9 cellular contexts compared by ENCODE assay signal in the genomic region with DNA sequence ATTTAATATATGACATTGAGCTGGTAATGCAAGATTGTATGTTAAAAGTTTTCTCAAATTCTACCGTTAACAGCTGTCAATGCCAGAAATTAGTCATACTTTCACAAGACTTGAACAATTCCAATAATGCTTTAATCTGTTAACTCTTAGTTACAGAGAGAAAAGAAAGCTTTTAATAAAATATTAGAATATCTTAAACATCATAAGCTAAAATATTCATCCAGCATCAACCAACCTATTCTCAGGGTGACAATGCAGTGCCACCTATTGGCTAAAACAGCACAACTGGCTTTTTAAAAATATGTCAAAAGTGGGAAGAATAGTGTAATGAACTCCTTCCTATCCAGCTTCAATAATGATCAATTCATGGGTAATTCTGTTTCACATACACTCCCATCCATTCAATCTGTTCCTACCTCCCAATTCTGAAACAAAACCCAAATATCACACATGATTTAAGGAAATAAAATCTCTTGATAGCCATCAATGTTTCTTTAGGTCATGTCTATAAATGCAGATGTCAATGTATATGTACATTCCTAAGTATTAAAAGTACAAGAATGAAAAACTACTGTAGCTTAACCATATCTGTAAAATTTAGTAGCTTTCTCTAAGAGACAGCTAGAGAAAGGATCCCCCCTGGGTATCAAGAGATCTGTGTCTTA.
A peak's percentile ranks its signal among the peaks of the same experiment; 100 is the strongest.
DNase-seq lines count a peak whose midpoint lies in the region; ATAC-seq, FAIRE-seq and TF ChIP-seq lines count a peak whose summit lies in the region.
"Had no signal": no experiment of that assay in that cellular context is flagged by ENCODE, and none has a peak within 500 bp of the region (broad histone marks: within the 10 kb centered on the region; RNA-seq: fewer than 3 reads in every experiment).

No MANE protein-coding gene starts in this region.

- no peaks in the 10 kb centered on the region for H3K9me3 Mint-ChIP-seq in natural killer cell
- H3K9me3 Mint-ChIP-seq in natural killer cell treated with Interleukin-12 subunit alpha and Interleukin-12 subunit beta and Interleukin-15 and Interleukin-18, amount 100 ng/mL, for 72 hours, result no peaks in the 10 kb centered on the region
- H3K9me3 Mint-ChIP-seq in osteocyte (ENCODE audit: unreplicated experiment), result no peaks in the 10 kb centered on the region
- H3K9me3 Mint-ChIP-seq: activated naive CD4-positive, alpha-beta T cell treated with anti-CD3 and anti-CD28 coated beads, Interleukin-2, amount 50 U/mL, for 24 hours had no signal

- H3K9ac ChIP-seq in H1 (replicated peaks in 1 of 4; ENCODE audit: extremely low read depth in 1 of 4, low read depth in 3 of 4, low read length in 3 of 4), result no peak overlapping the region

- no peak overlapping the region for H3K4me3 ChIP-seq in H1 (ENCODE audit: extremely low read depth in 1 of 4, insufficient read depth in 2 of 4, low read depth in 3 of 4, low read length in 4 of 4)

- no peaks in the 10 kb centered on the region for H3K36me3 Mint-ChIP-seq in natural killer cell
- no peaks in the 10 kb centered on the region for H3K36me3 Mint-ChIP-seq in natural killer cell treated with Interleukin-12 subunit alpha and Interleukin-12 subunit beta and Interleukin-15 and Interleukin-18, amount 100 ng/mL, for 72 hours
- no peaks in the 10 kb centered on the region for H3K36me3 Mint-ChIP-seq in osteocyte (ENCODE audit: unreplicated experiment)
- H3K36me3 Mint-ChIP-seq: activated naive CD4-positive, alpha-beta T cell treated with anti-CD3 and anti-CD28 coated beads, Interleukin-2, amount 50 U/mL, for 24 hours had no signal

- H3K79me2 ChIP-seq in H1 (ENCODE audit: control insufficient read depth in 1 of 2, insufficient read depth in 2 of 2, low read length in 2 of 2), result no peaks in the 10 kb centered on the region

- CTCF ChIA-PET in H1 (lab: Charles Lee; ENCODE audit: partially characterized antibody), result interaction anchor here (0.6 to 2.4 kb wide), 32 partner anchors 9 to 428 kb away, joined by 3 to 14 read pairs (median 4); no protein-coding TSS in a partner anchor

- no peak overlapping the region for H3K4me2 ChIP-seq in H1 (ENCODE audit: insufficient read depth in 1 of 2, low read depth in 2 of 2, low read length in 2 of 2)

- no peak overlapping the region for H2BK15ac ChIP-seq in H1 (ENCODE audit: low read length)

- no peaks in the 10 kb centered on the region for H3K4me1 Mint-ChIP-seq in natural killer cell
- H3K4me1 Mint-ChIP-seq in natural killer cell treated with Interleukin-12 subunit alpha and Interleukin-12 subunit beta and Interleukin-15 and Interleukin-18, amount 100 ng/mL, for 72 hours (ENCODE audit: low read depth in 2 of 2), result no peaks in the 10 kb centered on the region
- H3K4me1 Mint-ChIP-seq in osteocyte (ENCODE audit: unreplicated experiment), result no peaks in the 10 kb centered on the region
- H3K4me1 Mint-ChIP-seq: activated naive CD4-positive, alpha-beta T cell treated with anti-CD3 and anti-CD28 coated beads, Interleukin-2, amount 50 U/mL, for 24 hours had no signal

- H3K4me3 Mint-ChIP-seq in natural killer cell (no peak overlapping the region), osteocyte (ENCODE audit: unreplicated experiment) (no peak overlapping the region)
- no peak overlapping the region for H3K4me3 Mint-ChIP-seq in natural killer cell treated with Interleukin-12 subunit alpha and Interleukin-12 subunit beta and Interleukin-15 and Interleukin-18, amount 100 ng/mL, for 72 hours
- H3K4me3 Mint-ChIP-seq: activated naive CD4-positive, alpha-beta T cell treated with anti-CD3 and anti-CD28 coated beads, Interleukin-2, amount 50 U/mL, for 24 hours had no signal

- no peak overlapping the region for H3K27ac ChIP-seq in H1 (ENCODE audit: low read depth, low read length)

- H3K27me3 Mint-ChIP-seq in natural killer cell (ENCODE audit: low read depth in 2 of 2) (no peaks in the 10 kb centered on the region), osteocyte (ENCODE audit: unreplicated experiment) (no peaks in the 10 kb centered on the region)
- no peaks in the 10 kb centered on the region for H3K27me3 Mint-ChIP-seq in natural killer cell treated with Interleukin-12 subunit alpha and Interleukin-12 subunit beta and Interleukin-15 and Interleukin-18, amount 100 ng/mL, for 72 hours
- H3K27me3 Mint-ChIP-seq: activated naive CD4-positive, alpha-beta T cell treated with anti-CD3 and anti-CD28 coated beads, Interleukin-2, amount 50 U/mL, for 24 hours had no signal

- H2BK5ac ChIP-seq in H1 (ENCODE audit: low read depth, low read length), result no peak overlapping the region

- TF ChIP-seq RAD21 in H1 (IDR thresholded peaks at IDR 0.05 in 1 of 2, conservative IDR thresholded peaks at IDR 0.05 in 1 of 2; ENCODE audit: low read depth in 2 of 2, low read length in 2 of 2), result peak; percentile 63 to 66

- no peak for TF ChIP-seq EP300 in H1 (IDR thresholded peaks at IDR 0.05; ENCODE audit: borderline replicate concordance in 1 of 2, low read depth in 2 of 2, low read length in 2 of 2)

- no peak overlapping the region for H3K23ac ChIP-seq in H1 (ENCODE audit: insufficient read length)

- H3K14ac ChIP-seq in H1 (ENCODE audit: insufficient read length), result no peak overlapping the region

- TF ChIP-seq CTCF in natural killer cell (IDR thresholded peaks at IDR 0.05), result peak; percentile 13
- TF ChIP-seq CTCF in H1 (IDR thresholded peaks at IDR 0.05; ENCODE audit: control extremely low read depth in 1 of 3, insufficient read depth in 1 of 3, low read depth in 1 of 3, low read length in 3 of 3), result peak in 2 of 3 experiments; percentile 37 to 49; a peak in 2 of 4 replicates
- peak; percentile 71 for TF ChIP-seq CTCF in osteocyte (IDR thresholded peaks at IDR 0.05)

- no peak overlapping the region for H3K18ac ChIP-seq in H1 (ENCODE audit: extremely low read depth, low read length)

- no peak overlapping the region for H3K4ac ChIP-seq in H1 (replicated peaks; ENCODE audit: insufficient read length, low read depth, low read length)

- no peak overlapping the region for H3K56ac ChIP-seq in H1 (replicated peaks; ENCODE audit: insufficient read length, low read depth, low read length)

- no peaks in the 10 kb centered on the region for H4K20me1 ChIP-seq in H1 (replicated peaks in 1 of 2; ENCODE audit: control insufficient read depth in 1 of 2, insufficient read depth in 2 of 2, low read length in 2 of 2)

- intact Hi-C loops in natural killer cell (cut with micrococcal nuclease), result no loop called here

- POLR2A ChIA-PET in H1 (lab: Charles Lee; ENCODE audit: partially characterized antibody), result no interaction called here

- H4K91ac ChIP-seq in H1 (replicated peaks; ENCODE audit: insufficient read length, low read length), result no peak overlapping the region

- no peak for TF ChIP-seq POLR2A in H1 (IDR thresholded peaks at IDR 0.05; ENCODE audit: control extremely low read depth in 1 of 2, low read depth in 2 of 2, low read length in 2 of 2)

- H3K4me1 ChIP-seq in H1 (replicated peaks in 1 of 4; ENCODE audit: control insufficient read depth in 3 of 4, insufficient read depth in 4 of 4, low read length in 3 of 4), result no peaks in the 10 kb centered on the region

- no peaks in the 10 kb centered on the region for H3K27me3 ChIP-seq in H1 (replicated peaks in 1 of 4; ENCODE audit: control insufficient read depth in 3 of 4, extremely low read depth in 1 of 4, insufficient read depth in 3 of 4, low read length in 3 of 4)

- DNase-seq in natural killer cell (no peak), NAMALWA (ENCODE audit: low spot score) (peak; percentile 60), H1 (ENCODE audit: low read depth in 1 of 2, low spot score in 2 of 2) (no peak), osteocyte (ENCODE audit: extremely low spot score, unreplicated experiment) (no peak), NCI-H1436 (lab: John Stamatoyannopoulos, UW) (no peak), GM19240 (ENCODE audit: insufficient read length, low spot score) (no peak)
- DNase-seq in natural killer cell treated with Interleukin-12 subunit alpha and Interleukin-12 subunit beta and Interleukin-15 and Interleukin-18, amount 100 ng/mL, for 72 hours (ENCODE audit: low spot score), result no peak

- H3K36me3 ChIP-seq in H1 (ENCODE audit: control insufficient read depth in 2 of 4, insufficient read depth in 4 of 4, low read length in 3 of 4), result no peaks in the 10 kb centered on the region

- no peaks in the 10 kb centered on the region for H3K9me3 ChIP-seq in H1 (ENCODE audit: insufficient read depth in 2 of 2, low read depth in 1 of 2, low read length in 1 of 2)

- H3K27ac Mint-ChIP-seq in natural killer cell (no peak overlapping the region), osteocyte (ENCODE audit: unreplicated experiment) (no peak overlapping the region)
- no peak overlapping the region for H3K27ac Mint-ChIP-seq in natural killer cell treated with Interleukin-12 subunit alpha and Interleukin-12 subunit beta and Interleukin-15 and Interleukin-18, amount 100 ng/mL, for 72 hours
- H3K27ac Mint-ChIP-seq: activated naive CD4-positive, alpha-beta T cell treated with anti-CD3 and anti-CD28 coated beads, Interleukin-2, amount 50 U/mL, for 24 hours had no signal

- H4K8ac ChIP-seq in H1 (ENCODE audit: extremely low read depth, insufficient read depth, low read length), result no peak overlapping the region

- no peak overlapping the region for H2BK12ac ChIP-seq in H1 (ENCODE audit: low read depth, low read length)

- WGBS in H1 (ENCODE audit: extremely low coverage in 1 of 2, insufficient coverage in 1 of 2, insufficient read length in 1 of 2, insufficient replicate concordance in 2 of 2, low coverage in 1 of 2, low lambda C conversion rate in 2 of 2, missing lambda C conversion rate in 1 of 2), 2 experiments, result 95% methylated on average over 1 of the region's 1 CpG; no CpG with 5 or more reads in 1 of the 2 experiments

- no peak overlapping the region for H2AK5ac ChIP-seq in H1 (ENCODE audit: low read depth, low read length)

- H2BK20ac ChIP-seq in H1 (ENCODE audit: low read length), result no peak overlapping the region

- FAIRE-seq in H1 (lab: Jason Lieb, UNC), result peak; percentile 28

- no peak overlapping the region for H2BK120ac ChIP-seq in H1 (replicated peaks; ENCODE audit: low read depth, low read length)

- H2AFZ ChIP-seq in H1 (ENCODE audit: low read length), result no peak overlapping the region

- ATAC-seq in natural killer cell (no peak), GM19328 (IDR thresholded peaks at IDR 0.05; ENCODE audit: unreplicated experiment) (no peak)
- no peak for ATAC-seq in natural killer cell treated with Interleukin-12 subunit alpha and Interleukin-12 subunit beta and Interleukin-15 and Interleukin-18, amount 100 ng/mL, for 72 hours

- H3K79me1 ChIP-seq in H1 (ENCODE audit: low read depth, low read length), result no peaks in the 10 kb centered on the region

- H3K23me2 ChIP-seq in H1 (ENCODE audit: low read depth, low read length), result no peaks in the 10 kb centered on the region

- H4K5ac ChIP-seq in H1 (ENCODE audit: insufficient read length, low read depth, low read length), result no peak overlapping the region

TF ChIP-seq in H1, 55 proteins besides CTCF, POLR2A, EP300 and RAD21:
- no peak for TF ChIP-seq CHD2 (IDR thresholded peaks at IDR 0.05; ENCODE audit: low read length)
- TF ChIP-seq EZH2 (IDR thresholded peaks at IDR 0.05; ENCODE audit: low read depth, low read length, severe bottlenecking), result no peak
- no peak for TF ChIP-seq BACH1 (IDR thresholded peaks at IDR 0.05; ENCODE audit: low read length)
- TF ChIP-seq POU5F1 (IDR thresholded peaks at IDR 0.05; ENCODE audit: low read depth, low read length), result no peak
- TF ChIP-seq KDM4A (IDR thresholded peaks at IDR 0.05; ENCODE audit: low read depth, low read length, severe bottlenecking), result no peak

Comparison
In these comparisons a context has a peak if more than half of its experiments do, and no peak if none do; other contexts are left out.
1. CTCF ChIP-seq: peak in every context shown above with its lines; median percentile 71 in osteocyte; 43 in H1; 13 in natural killer cell.